1 cellular context compared by ENCODE assay signal in genomic region chr10:125692246-125692931, GRCh38.
TF ChIP-seq lines count a peak whose summit lies in the region.

No MANE protein-coding gene starts in this region.

TF ChIP-seq in HepG2, 621 proteins besides CTCF, POLR2A, EP300 and RAD21:
- TF ChIP-seq ZNF513 (CRISPR knock-in tag; conservative IDR thresholded peaks at IDR 0.05), result no peak
- no peak for TF ChIP-seq LCORL (IDR thresholded peaks at IDR 0.05)
- no peak for TF ChIP-seq LCORL (CRISPR knock-in tag; IDR thresholded peaks at IDR 0.05)
- TF ChIP-seq KAT8 (CRISPR knock-in tag; IDR thresholded peaks at IDR 0.05), result no peak
- TF ChIP-seq SAFB2 (CRISPR knock-in tag; IDR thresholded peaks at IDR 0.05; ENCODE audit: borderline replicate concordance, low read depth), result no peak
- no peak for TF ChIP-seq ZNF574 (CRISPR knock-in tag; IDR thresholded peaks at IDR 0.05)
- TF ChIP-seq IRF9 (CRISPR knock-in tag; IDR thresholded peaks at IDR 0.05; ENCODE audit: borderline replicate concordance), result no peak
- TF ChIP-seq SIX4 (CRISPR knock-in tag; IDR thresholded peaks at IDR 0.05), result no peak
- no peak for TF ChIP-seq TRIM22 (IDR thresholded peaks at IDR 0.05)
- no peak for TF ChIP-seq ZFP1 (CRISPR knock-in tag; IDR thresholded peaks at IDR 0.05)
- no peak for TF ChIP-seq TAF15 (IDR thresholded peaks at IDR 0.05; ENCODE audit: low read depth, low read length, poor library complexity, severe bottlenecking)
